8 cellular contexts compared by ENCODE assay signal in genomic region chr15:67123291-67123690, GRCh38. TPM values are rescaled to one million over a fixed set of nuclear protein-coding genes. Genes with fewer than 3 reads are reported as not detected.
DNase-seq lines count a peak whose midpoint lies in the region; ATAC-seq, FAIRE-seq and TF ChIP-seq lines count a peak whose summit lies in the region.
"Not testable (repeated sequence)": the region's sequence is repeated elsewhere in the genome, so short reads cannot be mapped to it uniquely, and the experiment has no call there.

No MANE protein-coding gene starts in this region.

- not testable (repeated sequence) for H3K27me3 ChIP-seq in CD4-positive, alpha-beta memory T cell (ENCODE audit: insufficient read depth, low read length); Panc1 (ENCODE audit: control insufficient read depth, insufficient read depth, low read length); psoas muscle (ENCODE audit: insufficient read depth in 3 of 3, low read length in 2 of 3); suprapubic skin

- peak overlapping the region; percentile 88 for H3K4me2 ChIP-seq in A549

- not testable (repeated sequence) for H3K4me3 ChIP-seq in A549; CD4-positive, alpha-beta memory T cell (ENCODE audit: low read length in 2 of 2); Panc1 (ENCODE audit: low read depth in 2 of 2, low read length in 2 of 2); psoas muscle; suprapubic skin

- intact Hi-C loops in CD4-positive, alpha-beta memory T cell (cut with micrococcal nuclease); psoas muscle (cut with DNase I): not testable (repeated sequence)
- intact Hi-C loops in Panc1 (cut with micrococcal nuclease; ENCODE audit: unreplicated experiment), result loop anchor here (10.0 kb wide), 1 partner anchor 48 kb away; no protein-coding TSS in a partner anchor

- POLR2A ChIA-PET in A549 (lab: Yijun Ruan, JAX) (interaction anchor here (1.0 to 1.3 kb wide), 2 partner anchors 16 to 58 kb away, joined by 4 to 5 read pairs; partner anchors contain the start of gene SMAD3), Panc1 (lab: Charles Lee) (interaction anchor here (0.9 to 1.7 kb wide), 5 partner anchors 12 to 53 kb away, joined by 3 to 5 read pairs (median 3); no protein-coding TSS in a partner anchor)
- POLR2A ChIA-PET in CD4-positive, alpha-beta memory T cell (lab: Charles Lee; ENCODE audit: partially characterized antibody), result interaction anchor here (0.7 to 15.7 kb wide), 7 partner anchors 9 to 55 kb away, joined by 3 to 167 read pairs (median 40); partner anchors contain the start of gene SMAD3
- POLR2A ChIA-PET in activated naive CD8-positive, alpha-beta T cell treated with anti-CD3 and anti-CD28 coated beads, Interleukin-2, amount 10 ng/mL, durations not matched to agents 7 days and 5 days (lab: Charles Lee), result interaction anchor here (1.0 to 3.1 kb wide), 2 partner anchors 11 to 20 kb away, joined by 3 to 14 read pairs; no protein-coding TSS in a partner anchor

- peak overlapping the region; percentile 29 to 99 (median 84) for H3K27ac Mint-ChIP-seq in CD4-positive, alpha-beta memory T cell
- H3K27ac Mint-ChIP-seq in activated naive CD8-positive, alpha-beta T cell treated with anti-CD3 and anti-CD28 coated beads, Interleukin-2, amount 10 ng/mL, durations not matched to agents 7 days and 5 days, result not testable (repeated sequence)
- H3K27ac Mint-ChIP-seq in immature natural killer cell, result peak overlapping the region in 5 of 6 donors; percentile 63 to 98 (median 80)

- not testable (repeated sequence) for FAIRE-seq in A549 (lab: Jason Lieb, UNC)

- TF ChIP-seq EP300 in A549 (IDR thresholded peaks at IDR 0.05); suprapubic skin (IDR thresholded peaks at IDR 0.05): not testable (repeated sequence)

- not testable (repeated sequence) for H3K36me3 ChIP-seq in CD4-positive, alpha-beta memory T cell (ENCODE audit: insufficient read depth, low read length); Panc1 (ENCODE audit: control insufficient read depth, insufficient read depth, low read length); psoas muscle (ENCODE audit: insufficient read depth in 1 of 2, low read depth in 1 of 2); suprapubic skin

- not testable (repeated sequence) for TF ChIP-seq POLR2A in A549 (IDR thresholded peaks at IDR 0.05; ENCODE audit: low read length); suprapubic skin (IDR thresholded peaks at IDR 0.05)

- not testable (repeated sequence) for BruUV-seq in Panc1 (replicated peaks; lab: Mats Ljungman, UMichigan)

- H3K4me1 ChIP-seq in A549, result peaks cover 97% of the 10 kb centered on the region
- peaks cover 100% of the 10 kb centered on the region for H3K4me1 ChIP-seq in CD4-positive, alpha-beta memory T cell (ENCODE audit: insufficient read depth, low read length)
- peaks cover 97% of the 10 kb centered on the region for H3K4me1 ChIP-seq in Panc1 (ENCODE audit: control insufficient read depth, insufficient read depth, low read length)
- H3K4me1 ChIP-seq in psoas muscle, result peaks cover 83% of the 10 kb centered on the region
- peaks cover 92% of the 10 kb centered on the region for H3K4me1 ChIP-seq in suprapubic skin

- ATAC-seq in A549; Panc1; activated naive CD8-positive, alpha-beta T cell treated with anti-CD3 and anti-CD28 coated beads, Interleukin-2, amount 10 ng/mL, durations not matched to agents 7 days and 5 days (ENCODE audit: low read depth); psoas muscle: not testable (repeated sequence)

- H3K4me3 Mint-ChIP-seq in CD4-positive, alpha-beta memory T cell, result peak overlapping the region in 2 of 8 donors; percentile 2 to 20
- H3K4me3 Mint-ChIP-seq in activated naive CD8-positive, alpha-beta T cell treated with anti-CD3 and anti-CD28 coated beads, Interleukin-2, amount 10 ng/mL, durations not matched to agents 7 days and 5 days; immature natural killer cell: not testable (repeated sequence)

- H3K9me3 ChIP-seq in A549; CD4-positive, alpha-beta memory T cell (ENCODE audit: control insufficient read depth in 1 of 2, low read length in 2 of 2); Panc1 (ENCODE audit: control insufficient read depth, insufficient read depth, low read depth, low read length); psoas muscle; suprapubic skin: not testable (repeated sequence)

- not testable (repeated sequence) for H3K9me3 Mint-ChIP-seq in CD4-positive, alpha-beta memory T cell; activated naive CD8-positive, alpha-beta T cell treated with anti-CD3 and anti-CD28 coated beads, Interleukin-2, amount 10 ng/mL, durations not matched to agents 7 days and 5 days; immature natural killer cell

- not testable (repeated sequence) for H3K27me3 Mint-ChIP-seq in CD4-positive, alpha-beta memory T cell; activated naive CD8-positive, alpha-beta T cell treated with anti-CD3 and anti-CD28 coated beads, Interleukin-2, amount 10 ng/mL, durations not matched to agents 7 days and 5 days
- peaks cover 6 to 15% (median 14%) of the 10 kb centered on the region in 3 donors for H3K27me3 Mint-ChIP-seq in immature natural killer cell (ENCODE audit: low read depth in 3 of 3)

- not testable (repeated sequence) for TF ChIP-seq RAD21 in A549 (conservative IDR thresholded peaks at IDR 0.05 in 1 of 2, IDR thresholded peaks at IDR 0.05 in 1 of 2)

- DNase-seq in A549 (ENCODE audit: low read depth in 1 of 2, low spot score in 1 of 2); CD4-positive, alpha-beta memory T cell; Panc1 (ENCODE audit: low read depth, low spot score); epithelial cell of prostate (ENCODE audit: low read depth, low spot score); immature natural killer cell; psoas muscle; suprapubic skin (ENCODE audit: low spot score in 2 of 2): not testable (repeated sequence)
- peak; percentile 7 for DNase-seq in activated naive CD8-positive, alpha-beta T cell treated with anti-CD3 and anti-CD28 coated beads, Interleukin-2, amount 10 ng/mL, durations not matched to agents 7 days and 5 days

- 68% methylated on average over 8 of the region's 8 CpGs for WGBS in A549 (ENCODE audit: missing lambda C conversion rate)
- 82 to 98% (median 85%) methylated on average over 8 of the region's 8 CpGs for WGBS in psoas muscle, 3 donors
- WGBS in suprapubic skin, result 89% methylated on average over 8 of the region's 8 CpGs

- peaks cover 61 to 99% (median 85%) of the 10 kb centered on the region in 4 donors for H3K4me1 Mint-ChIP-seq in CD4-positive, alpha-beta memory T cell
- peaks cover 44% of the 10 kb centered on the region for H3K4me1 Mint-ChIP-seq in activated naive CD8-positive, alpha-beta T cell treated with anti-CD3 and anti-CD28 coated beads, Interleukin-2, amount 10 ng/mL, durations not matched to agents 7 days and 5 days
- peaks cover 82 to 91% of the 10 kb centered on the region in 2 donors for H3K4me1 Mint-ChIP-seq in immature natural killer cell

- not testable (repeated sequence) for TF ChIP-seq CTCF in A549 (IDR thresholded peaks at IDR 0.05); Panc1 (IDR thresholded peaks at IDR 0.05); psoas muscle (IDR thresholded peaks at IDR 0.05); suprapubic skin (IDR thresholded peaks at IDR 0.05)

- in situ Hi-C loops in Panc1 (cut with HindIII; ENCODE audit: low pct_unique_long_range_greater_than_20kb, low sequenced_read_pairs), result not testable (repeated sequence)

- H3K27ac ChIP-seq in A549, result peak overlapping the region; percentile 86 to 92
- not testable (repeated sequence) for H3K27ac ChIP-seq in CD4-positive, alpha-beta memory T cell (ENCODE audit: low read depth, low read length)
- peak overlapping the region; percentile 100 for H3K27ac ChIP-seq in Panc1 (ENCODE audit: low read length)
- peak overlapping the region; percentile 97 for H3K27ac ChIP-seq in epithelial cell of prostate
- peak overlapping the region; percentile 97 for H3K27ac ChIP-seq in psoas muscle
- peak overlapping the region; percentile 82 for H3K27ac ChIP-seq in suprapubic skin

- CTCF ChIA-PET in A549 (lab: Yijun Ruan, JAX), result interaction anchor here (1.1 to 15.8 kb wide), 9 partner anchors 14 to 177 kb away, joined by 3 to 142 read pairs (median 6); partner anchors contain the start of gene SMAD3
- CTCF ChIA-PET in CD4-positive, alpha-beta memory T cell (lab: Charles Lee; ENCODE audit: partially characterized antibody), result interaction anchor here (1.2 to 2.0 kb wide), 3 partner anchors 11 to 28 kb away, joined by 4 to 6 read pairs (median 6); no protein-coding TSS in a partner anchor
- CTCF ChIA-PET in Panc1 (lab: Charles Lee), result not testable (repeated sequence)

- peaks cover 15 to 30% of the 10 kb centered on the region in 2 donors for H3K36me3 Mint-ChIP-seq in CD4-positive, alpha-beta memory T cell
- peaks cover 13% of the 10 kb centered on the region for H3K36me3 Mint-ChIP-seq in activated naive CD8-positive, alpha-beta T cell treated with anti-CD3 and anti-CD28 coated beads, Interleukin-2, amount 10 ng/mL, durations not matched to agents 7 days and 5 days
- not testable (repeated sequence) for H3K36me3 Mint-ChIP-seq in immature natural killer cell

RNA-seq across cellular contexts. Expression of gene SMAD3, which starts 57.9 kb away (rescaled TPM):
- polyA plus RNA-seq in A549 (2011; rRNA removed) (77.2 and 101 TPM in 2 replicates), A549 (2017; fragmentation: RNase III; extraction: RNeasy Plus Mini Kit Qiagen cat#74134 plus additional on column Dnase treatment) (74.6 to 106 TPM (median 93.4 TPM) in 3 replicates), immature natural killer cell (10 to 100 TPM in 2 of 3 donors, 1 to 10 TPM in 1; 8.9 to 11.9 (median 10.0) TPM), psoas muscle (10 to 100 TPM in 2 of 3 donors, 1 to 10 TPM in 1; 2.9 to 29.3 (median 20.3) TPM)
- polyA plus RNA-seq in A549 (2012; cell fraction: cytosol; rRNA removed), result 116 and 161 TPM in 2 replicates
- 256 and 267 TPM in 2 replicates for polyA plus RNA-seq in A549 (2012; cell fraction: nucleus; rRNA removed)
- 138 and 158 TPM in 2 replicates for polyA minus RNA-seq in A549 (2011; rRNA and poly(A)+ RNA removed)
- 100 to 1,000 TPM; 189 to 197 TPM for total RNA-seq in CD4-positive, alpha-beta memory T cell
- 10 to 100 TPM; 14.6 to 31.9 TPM for polyA plus RNA-seq in CD4-positive, alpha-beta memory T cell
- total RNA-seq in Panc1 (2021; ENCODE audit: unreplicated experiment) (394 TPM), psoas muscle (10 to 100 TPM; 25.7 to 47.6 (median 44.0) TPM), suprapubic skin (10 to 100 TPM; 41.9 to 94.9 (median 56.1) TPM)
- polyA plus RNA-seq in Panc1 (2012; ENCODE audit: insufficient read length), result 255 TPM
- total RNA-seq in activated naive CD8-positive, alpha-beta T cell treated with anti-CD3 and anti-CD28 coated beads, Interleukin-2, amount 10 ng/mL, durations not matched to agents 7 days and 5 days, result 10 to 100 TPM; 74.1 to 75.9 TPM
